Comparison of ENCODE assay signal across 31 cellular contexts in genomic region chr3:181793006-181793405, GRCh38.
"Had no signal": no experiment of that assay in that cellular context is flagged by ENCODE, and none has a peak within 500 bp of the region (broad histone marks: within the 10 kb centered on the region; RNA-seq: fewer than 3 reads in every experiment).

No MANE protein-coding gene starts in this region.

- H3K27me3 ChIP-seq: brain microvascular endothelial cell, dorsolateral prefrontal cortex, foreskin keratinocyte, gastroesophageal sphincter, heart right ventricle had no signal

- H3K4me3 ChIP-seq: coronary artery, dorsolateral prefrontal cortex, gastroesophageal sphincter, heart right ventricle had no signal

- H3K4me1 ChIP-seq: foreskin keratinocyte had no signal

- H3K4me3 Mint-ChIP-seq: activated B cell treated with CpG ODN at 0.5 μM for 24 hours; activated CD8-positive, alpha-beta T cell treated with anti-CD3 and anti-CD28 coated beads for 36 hours; activated naive CD8-positive, alpha-beta T cell; activated T-cell treated with anti-CD3 and anti-CD28 coated beads, Interleukin-2, amount 50 U/mL, for 4 hours; activated T-helper 17 cell treated with anti-CD3 and anti-CD28 coated beads, Interleukin-2, amount 50 U/mL, for 72 hours; central memory CD8-positive, alpha-beta T cell; dendritic cell treated with granulocyte-macrophage colony-stimulating factor and Interleukin-4, amounts not matched to agents 40 ng/mL and 50 ng/mL, for 4 days; endodermal cell had no signal

- H3K4me1 Mint-ChIP-seq: activated B cell treated with CpG ODN at 0.5 μM for 24 hours; activated T-helper 17 cell treated with anti-CD3 and anti-CD28 coated beads, Interleukin-2, amount 50 U/mL, for 72 hours; central memory CD8-positive, alpha-beta T cell had no signal

- H3K27me3 Mint-ChIP-seq: activated B cell treated with CpG ODN at 0.5 μM for 24 hours; central memory CD8-positive, alpha-beta T cell; dendritic cell treated with granulocyte-macrophage colony-stimulating factor and Interleukin-4, amounts not matched to agents 40 ng/mL and 50 ng/mL, for 4 days had no signal

- ATAC-seq: activated CD4-positive, CD25-positive, alpha-beta regulatory T cell treated with anti-CD3 and anti-CD28 coated beads, Interleukin-2, amount 50 U/mL, for 24 hours; activated CD8-positive, alpha-beta T cell treated with anti-CD3 and anti-CD28 coated beads for 36 hours; activated T-cell treated with anti-CD3 and anti-CD28 coated beads, Interleukin-2, amount 50 U/mL, for 4 hours; activated T-helper 17 cell treated with anti-CD3 and anti-CD28 coated beads, Interleukin-2, amount 50 U/mL, for 72 hours; esophagus mucosa; foreskin keratinocyte; gastroesophageal sphincter; heart right ventricle had no signal

- H3K9me3 ChIP-seq: gastroesophageal sphincter, heart right ventricle had no signal

- H3K9me3 Mint-ChIP-seq: activated B cell treated with CpG ODN at 0.5 μM for 24 hours; activated CD8-positive, alpha-beta T cell treated with anti-CD3 and anti-CD28 coated beads for 36 hours; activated T-helper 17 cell treated with anti-CD3 and anti-CD28 coated beads, Interleukin-2, amount 50 U/mL, for 72 hours; dendritic cell treated with granulocyte-macrophage colony-stimulating factor and Interleukin-4, amounts not matched to agents 40 ng/mL and 50 ng/mL, for 4 days; endodermal cell had no signal

- H3K36me3 ChIP-seq: brain microvascular endothelial cell, gastroesophageal sphincter, heart right ventricle, WERI-Rb-1 had no signal

- DNase-seq: activated B cell treated with CpG ODN at 0.5 μM for 24 hours; activated CD4-positive, alpha-beta T cell treated with anti-CD3 and anti-CD28 coated beads for 48 hours; activated CD4-positive, alpha-beta T cell treated with anti-CD3 and anti-CD28 coated beads, Interleukin-2, amount 50 U/mL, for 1 hour; activated CD4-positive, alpha-beta T cell treated with anti-CD3 and anti-CD28 coated beads, Interleukin-2, amount 50 U/mL, for 48 hours; activated CD8-positive, alpha-beta memory T cell treated with anti-CD3 and anti-CD28 coated beads for 24 hours; activated CD8-positive, alpha-beta T cell treated with anti-CD3 and anti-CD28 coated beads for 36 hours; activated effector memory CD4-positive, alpha-beta T cell treated with Interleukin-2 at 50 U/mL for 16 hours; activated gamma-delta T cell treated with Interleukin-2 at 50 U/mL for 16 hours; activated naive CD4-positive, alpha-beta T cell treated with anti-CD3 and anti-CD28 coated beads, Interleukin-2, amount 50 U/mL, for 16 hours; activated naive CD4-positive, alpha-beta T cell treated with Interleukin-2 at 50 U/mL for 16 hours; activated T-cell treated with anti-CD3 and anti-CD28 coated beads, Interleukin-2, amount 50 U/mL, for 4 hours; amniotic stem cell; anterior cingulate cortex; brain microvascular endothelial cell; dorsolateral prefrontal cortex; effector memory CD4-positive, alpha-beta T cell; endodermal cell; foreskin keratinocyte; heart right ventricle; T-helper 2 cell; WERI-Rb-1 had no signal

- FAIRE-seq: astrocyte, bronchial epithelial cell had no signal

- H3K36me3 Mint-ChIP-seq: activated naive CD8-positive, alpha-beta T cell had no signal

- H3K27ac Mint-ChIP-seq: activated B cell treated with CpG ODN at 0.5 μM for 24 hours; activated CD8-positive, alpha-beta T cell treated with anti-CD3 and anti-CD28 coated beads for 36 hours; activated naive CD8-positive, alpha-beta T cell; activated T-helper 17 cell treated with anti-CD3 and anti-CD28 coated beads, Interleukin-2, amount 50 U/mL, for 72 hours; dendritic cell treated with granulocyte-macrophage colony-stimulating factor and Interleukin-4, amounts not matched to agents 40 ng/mL and 50 ng/mL, for 4 days; endodermal cell had no signal

- H3K27ac ChIP-seq: brain microvascular endothelial cell, coronary artery, dorsolateral prefrontal cortex, foreskin keratinocyte, gastroesophageal sphincter, heart right ventricle, WERI-Rb-1 had no signal
